9 cellular contexts compared by ENCODE assay signal in the genomic region with DNA sequence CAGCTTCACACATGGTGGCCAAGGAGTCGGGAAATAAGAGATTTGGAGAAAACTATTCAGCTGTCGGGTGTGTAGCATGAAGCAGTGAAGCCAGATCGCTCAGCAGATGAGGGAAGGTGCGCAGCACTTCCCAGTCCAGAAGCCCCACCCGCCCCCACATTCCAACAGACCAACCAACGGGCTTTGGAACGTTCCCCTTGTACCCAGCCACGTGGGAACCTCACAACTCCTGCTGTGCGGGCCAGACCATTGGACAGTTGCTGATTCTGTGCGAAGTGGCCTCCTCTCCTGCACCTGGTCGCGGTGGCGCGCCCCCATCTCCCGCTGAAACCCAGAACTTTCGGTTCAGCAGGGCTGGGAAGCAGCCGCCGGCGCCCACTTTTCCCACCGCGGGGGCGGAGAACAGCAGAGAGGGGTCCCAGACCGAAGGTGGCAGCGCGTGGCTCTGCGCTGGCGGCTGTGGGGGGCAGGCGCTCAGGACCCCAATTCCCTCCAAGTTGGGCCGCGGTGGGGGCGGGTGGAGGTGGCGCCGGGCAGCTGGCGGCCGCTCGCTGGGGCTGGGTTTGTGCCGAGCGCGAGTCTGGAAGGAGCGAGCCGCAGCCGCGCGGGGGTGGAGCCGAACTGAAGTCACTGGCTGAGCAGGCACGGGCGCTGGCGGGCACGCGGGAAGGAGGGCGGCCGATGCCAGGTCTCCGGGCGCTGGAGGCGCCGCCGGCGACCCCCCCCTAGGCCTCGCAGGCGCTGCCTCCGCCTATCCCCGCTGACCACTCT.
A peak's percentile ranks its signal among the peaks of the same experiment; 100 is the strongest.
DNase-seq lines count a peak whose midpoint lies in the region; ATAC-seq and TF ChIP-seq lines count a peak whose summit lies in the region.
"Had no signal": no experiment of that assay in that cellular context is flagged by ENCODE, and none has a peak within 500 bp of the region (broad histone marks: within the 10 kb centered on the region; RNA-seq: fewer than 3 reads in every experiment).

No MANE protein-coding gene starts in this region.

- ATAC-seq in HG02623 (IDR thresholded peaks at IDR 0.05; ENCODE audit: unreplicated experiment) (no peak), HG02884 (IDR thresholded peaks at IDR 0.05; ENCODE audit: unreplicated experiment) (no peak), HG03378 (IDR thresholded peaks at IDR 0.05; ENCODE audit: unreplicated experiment) (no peak)

- no peak for TF ChIP-seq EP300 in neural cell (conservative IDR thresholded peaks at IDR 0.05; ENCODE audit: poor library complexity, severe bottlenecking)

- POLR2A ChIA-PET in AG04449 (lab: Yijun Ruan, JAX) = no interaction called here

- H3K36me3 ChIP-seq in neural cell (ENCODE audit: insufficient read depth, low read length) = no peaks in the 10 kb centered on the region

- peak; percentile 26 for TF ChIP-seq RAD21 in neural cell (conservative IDR thresholded peaks at IDR 0.05)

- H2AFZ ChIP-seq in neural cell (ENCODE audit: low read depth, low read length) = no peak overlapping the region

- no peaks in the 10 kb centered on the region for H3K36me3 Mint-ChIP-seq in glutamatergic neuron (ENCODE audit: unreplicated experiment)

- H3K9me2 ChIP-seq in neural cell (ENCODE audit: insufficient read depth, low read length) = peaks cover 5% of the 10 kb centered on the region

- peaks cover 1% of the 10 kb centered on the region for H3K9me3 Mint-ChIP-seq in glutamatergic neuron (ENCODE audit: unreplicated experiment)

- no peak overlapping the region for H3K27ac Mint-ChIP-seq in glutamatergic neuron (ENCODE audit: unreplicated experiment)

- no peak overlapping the region for H3K4me2 ChIP-seq in neural cell (ENCODE audit: low read length)

- no peak overlapping the region for H3K27ac ChIP-seq in neural cell (ENCODE audit: low read length)

- CTCF ChIA-PET in AG04449 (lab: Yijun Ruan, JAX) = no interaction called here

- H3K9ac ChIP-seq in neural cell (ENCODE audit: low read length) = no peak overlapping the region

- H3K79me2 ChIP-seq in neural cell (replicated peaks; ENCODE audit: insufficient read depth, low read length) = no peaks in the 10 kb centered on the region

- TF ChIP-seq CTCF in AG04449 (IDR thresholded peaks at IDR 0.05; ENCODE audit: insufficient read depth, low read length, missing control alignments) (no peak), glutamatergic neuron (IDR thresholded peaks at IDR 0.05; ENCODE audit: partially characterized antibody, unreplicated experiment) (no peak), neural cell (IDR thresholded peaks at IDR 0.05; ENCODE audit: poor library complexity, severe bottlenecking) (no peak)

- peaks cover 10% of the 10 kb centered on the region for H3K27me3 Mint-ChIP-seq in glutamatergic neuron (ENCODE audit: unreplicated experiment)

- H4K20me1 ChIP-seq in neural cell (ENCODE audit: insufficient read depth) = no peaks in the 10 kb centered on the region

- H3F3A ChIP-seq in neural cell (ENCODE audit: insufficient read depth, low read length, poor library complexity, severe bottlenecking) = no peaks in the 10 kb centered on the region

- peaks cover 24% of the 10 kb centered on the region for H3K27me3 ChIP-seq in neural cell (ENCODE audit: insufficient read depth, low read depth, low read length)

- peak overlapping the region; percentile 65 for H3K4me3 ChIP-seq in AG04449 (ENCODE audit: low read depth, low read length)
- H3K4me3 ChIP-seq in neural cell (ENCODE audit: low read length) = peak overlapping the region; percentile 66

- H3K4me3 Mint-ChIP-seq in glutamatergic neuron (ENCODE audit: unreplicated experiment) = peak overlapping the region; percentile 56

- no peak for DNase-seq in AG04449 (ENCODE audit: low read depth, low spot score)
- peak; percentile 63 for DNase-seq in NCI-H69 (lab: John Stamatoyannopoulos, UW)
- peak; percentile 57 for DNase-seq in glutamatergic neuron
- no peak for DNase-seq in NCI-H1417 (lab: John Stamatoyannopoulos, UW)
- DNase-seq: NCI-H510A had no signal

- peaks cover 5% of the 10 kb centered on the region for H3K9me3 ChIP-seq in neural cell (ENCODE audit: low read length)

- peaks cover 2% of the 10 kb centered on the region for H3K4me1 Mint-ChIP-seq in glutamatergic neuron (ENCODE audit: low read depth, unreplicated experiment)

TF ChIP-seq in neural cell, 6 proteins besides CTCF, POLR2A, EP300 and RAD21:
- TF ChIP-seq TAF1 (IDR thresholded peaks at IDR 0.05; ENCODE audit: low read depth) = no peak
- no peak for TF ChIP-seq MXI1 (conservative IDR thresholded peaks at IDR 0.05; ENCODE audit: poor library complexity, severe bottlenecking)
- TF ChIP-seq, protein P1, sequence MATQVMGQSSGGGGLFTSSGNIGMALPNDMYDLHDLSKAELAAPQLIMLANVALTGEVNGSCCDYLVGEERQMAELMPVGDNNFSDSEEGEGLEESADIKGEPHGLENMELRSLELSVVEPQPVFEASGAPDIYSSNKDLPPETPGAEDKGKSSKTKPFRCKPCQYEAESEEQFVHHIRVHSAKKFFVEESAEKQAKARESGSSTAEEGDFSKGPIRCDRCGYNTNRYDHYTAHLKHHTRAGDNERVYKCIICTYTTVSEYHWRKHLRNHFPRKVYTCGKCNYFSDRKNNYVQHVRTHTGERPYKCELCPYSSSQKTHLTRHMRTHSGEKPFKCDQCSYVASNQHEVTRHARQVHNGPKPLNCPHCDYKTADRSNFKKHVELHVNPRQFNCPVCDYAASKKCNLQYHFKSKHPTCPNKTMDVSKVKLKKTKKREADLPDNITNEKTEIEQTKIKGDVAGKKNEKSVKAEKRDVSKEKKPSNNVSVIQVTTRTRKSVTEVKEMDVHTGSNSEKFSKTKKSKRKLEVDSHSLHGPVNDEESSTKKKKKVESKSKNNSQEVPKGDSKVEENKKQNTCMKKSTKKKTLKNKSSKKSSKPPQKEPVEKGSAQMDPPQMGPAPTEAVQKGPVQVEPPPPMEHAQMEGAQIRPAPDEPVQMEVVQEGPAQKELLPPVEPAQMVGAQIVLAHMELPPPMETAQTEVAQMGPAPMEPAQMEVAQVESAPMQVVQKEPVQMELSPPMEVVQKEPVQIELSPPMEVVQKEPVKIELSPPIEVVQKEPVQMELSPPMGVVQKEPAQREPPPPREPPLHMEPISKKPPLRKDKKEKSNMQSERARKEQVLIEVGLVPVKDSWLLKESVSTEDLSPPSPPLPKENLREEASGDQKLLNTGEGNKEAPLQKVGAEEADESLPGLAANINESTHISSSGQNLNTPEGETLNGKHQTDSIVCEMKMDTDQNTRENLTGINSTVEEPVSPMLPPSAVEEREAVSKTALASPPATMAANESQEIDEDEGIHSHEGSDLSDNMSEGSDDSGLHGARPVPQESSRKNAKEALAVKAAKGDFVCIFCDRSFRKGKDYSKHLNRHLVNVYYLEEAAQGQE (IDR thresholded peaks at IDR 0.05; ENCODE audit: borderline replicate concordance) = no peak
- no peak for TF ChIP-seq SMC3 (conservative IDR thresholded peaks at IDR 0.05; ENCODE audit: poor library complexity)
- no peak for TF ChIP-seq POLR2AphosphoS5 (IDR thresholded peaks at IDR 0.05)
- TF ChIP-seq EZH2 (IDR thresholded peaks at IDR 0.05; ENCODE audit: borderline replicate concordance, insufficient read depth, low read length, poor library complexity, severe bottlenecking) = no peak

Comparison
In these comparisons a context has a peak if more than half of its experiments do, and no peak if none do; other contexts are left out.
1. DNase-seq: peak in NCI-H69 (single experiment) and glutamatergic neuron (single experiment); none in AG04449 (single experiment) and NCI-H1417 (0 of 3).